ENCODE assay signal across 23 cellular contexts in genomic region chr16:89018605-89019158, GRCh38. TPM values are rescaled to one million over a fixed set of nuclear protein-coding genes. Genes with fewer than 3 reads are reported as not detected.
DNase-seq lines count a peak whose midpoint lies in the region; ATAC-seq and TF ChIP-seq lines count a peak whose summit lies in the region.
"Had no signal": no experiment of that assay in that cellular context is flagged by ENCODE, and none has a peak within 500 bp of the region (broad histone marks: within the 10 kb centered on the region; RNA-seq: fewer than 3 reads in every experiment).

No MANE protein-coding gene starts in this region.

- H3K27ac Mint-ChIP-seq in GM23338 (no peak overlapping the region), progenitor cell of endocrine pancreas (no peak overlapping the region)
- H3K27ac Mint-ChIP-seq: activated B cell treated with CpG ODN at 0.5 μM for 24 hours; activated CD4-positive, alpha-beta memory T cell treated with anti-CD3 and anti-CD28 coated beads, Interleukin-2, amount 10 ng/mL, durations not matched to agents 7 days and 5 days; B cell had no signal

- H3K4me1 ChIP-seq in GM23338 (ENCODE audit: insufficient read depth) (no peaks in the 10 kb centered on the region), neuronal stem cell (ENCODE audit: control insufficient read depth in 2 of 2, insufficient read depth in 1 of 2, low read depth in 1 of 2, low read length in 2 of 2) (peaks cover 0 to 8% of the 10 kb centered on the region in 2 donors)
- H3K4me1 ChIP-seq: esophagus muscularis mucosa, thyroid gland had no signal

- H2AFZ ChIP-seq in GM23338 (peak overlapping the region; percentile 32; the same call in 1 of the 2 replicates), neuronal stem cell (ENCODE audit: low read length) (peak overlapping the region; percentile 33)

- no peak overlapping the region for H3K4ac ChIP-seq in neuronal stem cell (ENCODE audit: low read length)

- H3K36me3 ChIP-seq in GM23338 (ENCODE audit: insufficient read depth) (no peaks in the 10 kb centered on the region), SK-N-MC (ENCODE audit: insufficient read depth, low read length) (no peaks in the 10 kb centered on the region), neuronal stem cell (replicated peaks in 1 of 2; ENCODE audit: control insufficient read depth in 2 of 2, insufficient read depth in 2 of 2, low read length in 2 of 2) (no peaks in the 10 kb centered on the region)
- H3K36me3 ChIP-seq: esophagus muscularis mucosa, thyroid gland had no signal

- H3K4me2 ChIP-seq in GM23338 (no peak overlapping the region), neuronal stem cell (ENCODE audit: insufficient read depth, low read length, poor library complexity, severe bottlenecking) (no peak overlapping the region)

- H4K91ac ChIP-seq in neuronal stem cell (ENCODE audit: low read depth, low read length, poor library complexity), result peak overlapping the region; percentile 11

- no peaks in the 10 kb centered on the region for H3K9me2 ChIP-seq in GM23338 (ENCODE audit: insufficient read depth)

- WGBS in neuronal stem cell (ENCODE audit: extremely low coverage in 2 of 2, insufficient read length in 2 of 2, insufficient replicate concordance in 1 of 2), 2 donors, result no CpG with 5 or more reads among the region's 13 CpGs

- ATAC-seq in GM23338, result no peak
- ATAC-seq in GM21786 (IDR thresholded peaks at IDR 0.05; ENCODE audit: unreplicated experiment), result no peak
- ATAC-seq in HG03095 (IDR thresholded peaks at IDR 0.05; ENCODE audit: unreplicated experiment), result no peak
- ATAC-seq: left lobe of liver had no signal

- no peak overlapping the region for H3K27ac ChIP-seq in GM23338 (ENCODE audit: low read depth)
- H3K27ac ChIP-seq in SK-N-MC, result no peak overlapping the region
- no peak overlapping the region for H3K27ac ChIP-seq in neuronal stem cell (replicated peaks; ENCODE audit: low read length)
- H3K27ac ChIP-seq: esophagus muscularis mucosa, thyroid gland had no signal

- peak overlapping the region; percentile 35 for H3K18ac ChIP-seq in neuronal stem cell (ENCODE audit: low read length)

- peaks cover 10% of the 10 kb centered on the region for H3K9me3 Mint-ChIP-seq in GM23338
- no peaks in the 10 kb centered on the region for H3K9me3 Mint-ChIP-seq in progenitor cell of endocrine pancreas (ENCODE audit: low read depth)
- H3K9me3 Mint-ChIP-seq: activated B cell treated with CpG ODN at 0.5 μM for 24 hours had no signal

- no peaks in the 10 kb centered on the region for H3K79me2 ChIP-seq in GM23338 (replicated peaks; ENCODE audit: insufficient read depth)

- no peak for TF ChIP-seq CTCF in GM23338 (conservative IDR thresholded peaks at IDR 0.05; ENCODE audit: low read depth in 2 of 2)
- TF ChIP-seq CTCF in progenitor cell of endocrine pancreas (IDR thresholded peaks at IDR 0.05; ENCODE audit: unreplicated experiment), result no peak

- peaks cover 2% of the 10 kb centered on the region for H3K79me1 ChIP-seq in neuronal stem cell (ENCODE audit: low read depth, low read length)

- H4K20me1 ChIP-seq in GM23338 (replicated peaks; ENCODE audit: insufficient read depth), result no peaks in the 10 kb centered on the region

- H3K27me3 Mint-ChIP-seq in GM23338 (ENCODE audit: insufficient read depth, low read depth, poor library complexity) (peaks cover 2% of the 10 kb centered on the region), progenitor cell of endocrine pancreas (peaks cover 19% of the 10 kb centered on the region)

- peaks cover 10% of the 10 kb centered on the region for H3K4me1 Mint-ChIP-seq in GM23338
- no peaks in the 10 kb centered on the region for H3K4me1 Mint-ChIP-seq in progenitor cell of endocrine pancreas (ENCODE audit: low read depth)
- H3K4me1 Mint-ChIP-seq: activated B cell treated with CpG ODN at 0.5 μM for 24 hours, B cell had no signal

- H3K9ac ChIP-seq in SK-N-MC (ENCODE audit: insufficient read length), result no peak overlapping the region
- H3K9ac ChIP-seq in neuronal stem cell (ENCODE audit: low read depth, low read length, poor library complexity), result no peak overlapping the region

- no peak overlapping the region; the same call in 2 of the 3 replicates for H3K4me3 Mint-ChIP-seq in GM23338
- H3K4me3 Mint-ChIP-seq in progenitor cell of endocrine pancreas (ENCODE audit: low read depth), result no peak overlapping the region
- H3K4me3 Mint-ChIP-seq: activated B cell treated with CpG ODN at 0.5 μM for 24 hours; activated CD4-positive, alpha-beta memory T cell treated with anti-CD3 and anti-CD28 coated beads, Interleukin-2, amount 10 ng/mL, durations not matched to agents 7 days and 5 days; B cell had no signal

- no peak overlapping the region for H2AK5ac ChIP-seq in neuronal stem cell (ENCODE audit: low read depth, low read length)

- H3K9me3 ChIP-seq in SK-N-MC (ENCODE audit: low read depth, low read length) (no peaks in the 10 kb centered on the region), neuronal stem cell (replicated peaks in 1 of 2; ENCODE audit: control insufficient read depth in 2 of 2, insufficient read depth in 1 of 2, low read depth in 1 of 2, low read length in 2 of 2) (peaks cover 0 to 4% of the 10 kb centered on the region in 2 donors)
- H3K9me3 ChIP-seq: esophagus muscularis mucosa, thyroid gland had no signal

- no peaks in the 10 kb centered on the region for H3K27me3 ChIP-seq in GM23338 (ENCODE audit: insufficient read depth)
- peaks cover 0 to 14% (median 0%) of the 10 kb centered on the region in 3 experiments for H3K27me3 ChIP-seq in neuronal stem cell (ENCODE audit: control insufficient read depth in 3 of 3, insufficient read depth in 3 of 3, low read depth in 1 of 3, low read length in 3 of 3)
- H3K27me3 ChIP-seq: thyroid gland had no signal

- no peak overlapping the region for H2BK15ac ChIP-seq in neuronal stem cell (ENCODE audit: low read length)

- no peak overlapping the region for H2BK12ac ChIP-seq in neuronal stem cell (ENCODE audit: low read length)

- H3K23ac ChIP-seq in neuronal stem cell (ENCODE audit: low read depth, low read length, poor library complexity), result peak overlapping the region; percentile 19

- H2BK5ac ChIP-seq in neuronal stem cell (ENCODE audit: low read length), result no peak overlapping the region

- no peaks in the 10 kb centered on the region for H3F3A ChIP-seq in GM23338 (replicated peaks; ENCODE audit: low read depth)

- H3K4me3 ChIP-seq in GM23338 (no peak overlapping the region), SK-N-MC (0 out of 2 replicates have a peak overlapping the region, but pooled peaks have one; percentile 28), neuronal stem cell (ENCODE audit: low read length in 2 of 2) (no peak overlapping the region)
- H3K4me3 ChIP-seq: esophagus muscularis mucosa, thyroid gland had no signal

- peak; percentile 61 for DNase-seq in AG20443 (ENCODE audit: low spot score)
- DNase-seq in GM23338 (ENCODE audit: low spot score), result no peak
- no peak for DNase-seq in SK-N-MC (ENCODE audit: low read depth, low spot score)
- DNase-seq in neuronal stem cell (ENCODE audit: low spot score), result no peak
- no peak for DNase-seq in progenitor cell of endocrine pancreas (ENCODE audit: low spot score, unreplicated experiment)
- DNase-seq: activated B cell treated with CpG ODN at 0.5 μM for 24 hours; activated CD4-positive, alpha-beta memory T cell treated with anti-CD3 and anti-CD28 coated beads, Interleukin-2, amount 10 ng/mL, durations not matched to agents 7 days and 5 days; activated naive CD4-positive, alpha-beta T cell; caudate nucleus; effector CD4-positive, alpha-beta T cell; KBM-7; NCI-H2081; NCI-H510A; nucleus accumbens; stimulated activated CD4-positive, alpha-beta T cell treated with anti-CD3 and anti-CD28 coated beads, Interleukin-1b, Interleukin-23, amount 100 ng/mL, for 48 hours; stimulated activated naive CD4-positive, alpha-beta T cell treated with Interleukin-2 at 50 U/mL for 16 hours; T-helper 2 cell; thyroid gland had no signal

- no peak overlapping the region for H3K14ac ChIP-seq in neuronal stem cell (ENCODE audit: low read length)

- H4K8ac ChIP-seq in neuronal stem cell (ENCODE audit: low read depth, low read length), result no peak overlapping the region

- no peaks in the 10 kb centered on the region for H3K36me3 Mint-ChIP-seq in GM23338 (ENCODE audit: low read depth)
- H3K36me3 Mint-ChIP-seq in progenitor cell of endocrine pancreas (ENCODE audit: insufficient read depth), result no peaks in the 10 kb centered on the region

- H2BK120ac ChIP-seq in neuronal stem cell (ENCODE audit: low read depth, low read length), result no peak overlapping the region

TF ChIP-seq in GM23338, 12 proteins besides CTCF, POLR2A, EP300 and RAD21 (continues in another document):
- TF ChIP-seq ZNF331 (CRISPR knock-in tag; IDR thresholded peaks at IDR 0.05; ENCODE audit: low read depth) (no peak), ZNF114 (CRISPR knock-in tag; IDR thresholded peaks at IDR 0.05) (no peak), EZH2 (IDR thresholded peaks at IDR 0.05; ENCODE audit: low read depth, unreplicated experiment) (no peak), EZH2phosphoT487 (IDR thresholded peaks at IDR 0.05; ENCODE audit: unreplicated experiment) (no peak), STAT1 (IDR thresholded peaks at IDR 0.05; ENCODE audit: unreplicated experiment) (no peak), NANOG (IDR thresholded peaks at IDR 0.05; ENCODE audit: borderline replicate concordance) (no peak)

RNA-seq across cellular contexts. Expression of gene CBFA2T3, which starts 41.7 kb away (rescaled TPM):
- total RNA-seq in GM23338 (2014; rRNA removed; shearing (Covaris generic)), result 0.85 and 1.5 TPM in 2 replicates
- polyA plus RNA-seq in GM23338 (2016; fragmentation: Nextera tagmentation; extraction: Ambion mirVana), result 0.70 and 0.87 TPM in 2 replicates
- 8.3 TPM for polyA plus RNA-seq in neuronal stem cell (2013, experiment 1 of 2)
- polyA plus RNA-seq in neuronal stem cell (2013, experiment 2 of 2), result 8.0 TPM
- 12.5 and 12.9 TPM in 2 replicates for total RNA-seq in progenitor cell of endocrine pancreas
- total RNA-seq: activated CD4-positive, alpha-beta memory T cell treated with anti-CD3 and anti-CD28 coated beads, Interleukin-2, amount 10 ng/mL, durations not matched to agents 7 days and 5 days had no signal
